ENCODE assay signal across 9 cellular contexts in genomic region chr2:161063946-161064306, GRCh38.
DNase-seq lines count a peak whose midpoint lies in the region; ATAC-seq and TF ChIP-seq lines count a peak whose summit lies in the region.
"Had no signal": no experiment of that assay in that cellular context is flagged by ENCODE, and none has a peak within 500 bp of the region (broad histone marks: within the 10 kb centered on the region; RNA-seq: fewer than 3 reads in every experiment).

No MANE protein-coding gene starts in this region.

- H3K4me2 ChIP-seq in Loucy (ENCODE audit: low read depth, low read length, poor library complexity, severe bottlenecking) = peak overlapping the region; percentile 18

- TF ChIP-seq CTCF in Loucy (conservative IDR thresholded peaks at IDR 0.05; ENCODE audit: low read length) = no peak
- peak; percentile 59 for TF ChIP-seq CTCF in natural killer cell (IDR thresholded peaks at IDR 0.05)

- no peaks in the 10 kb centered on the region for H3K9me2 ChIP-seq in Loucy (replicated peaks; ENCODE audit: low read depth, low read length)

- peak overlapping the region; percentile 6 for H3K9ac ChIP-seq in Loucy (ENCODE audit: low read depth, low read length, poor library complexity, severe bottlenecking)

- peaks cover 2 to 39% of the 10 kb centered on the region in 2 donors for H3K27me3 Mint-ChIP-seq in natural killer cell (ENCODE audit: low read depth in 2 of 2)

- no peaks in the 10 kb centered on the region for H3K36me3 ChIP-seq in Loucy (ENCODE audit: insufficient read depth, low read length)
- H3K36me3 ChIP-seq: cardiac muscle cell had no signal

- peak; percentile 35 for ATAC-seq in GM19023 (IDR thresholded peaks at IDR 0.05; ENCODE audit: unreplicated experiment)
- peak; percentile 27 for ATAC-seq in HG02610 (IDR thresholded peaks at IDR 0.05; ENCODE audit: unreplicated experiment)
- ATAC-seq in natural killer cell = peak in 1 of 3 donors; percentile 22
- ATAC-seq in activated CD4-positive, CD25-positive, alpha-beta regulatory T cell treated with anti-CD3 and anti-CD28 coated beads, Interleukin-2, amount 50 U/mL, for 24 hours = no peak

- peak overlapping the region; percentile 81 for H2AFZ ChIP-seq in Loucy (ENCODE audit: low read length)

- no peaks in the 10 kb centered on the region for H3K9me3 Mint-ChIP-seq in natural killer cell

- H3K27ac Mint-ChIP-seq in natural killer cell = no peak overlapping the region

- intact Hi-C loops in natural killer cell (cut with micrococcal nuclease) = loop anchor here (5.0 to 10.0 kb wide), 3 partner anchors 739 to 952 kb away; no protein-coding TSS in a partner anchor

- H3F3A ChIP-seq in Loucy (ENCODE audit: low read depth) = no peaks in the 10 kb centered on the region; the same call in 1 of the 2 replicates

- H3K4me1 ChIP-seq in Loucy (ENCODE audit: insufficient read depth, low read length, poor library complexity, severe bottlenecking) = peaks cover 13% of the 10 kb centered on the region

- no peak overlapping the region for H3K4me3 Mint-ChIP-seq in natural killer cell

- H3K4me3 ChIP-seq in Loucy (ENCODE audit: low read length, poor library complexity, severe bottlenecking) = no peak overlapping the region
- H3K4me3 ChIP-seq: cardiac muscle cell had no signal

- no peaks in the 10 kb centered on the region for H3K79me2 ChIP-seq in Loucy (ENCODE audit: insufficient read depth, low read length)

- H3K9me3 ChIP-seq in Loucy (ENCODE audit: insufficient read depth, low read depth, low read length) = no peaks in the 10 kb centered on the region

- H3K36me3 Mint-ChIP-seq in natural killer cell = no peaks in the 10 kb centered on the region

- no peaks in the 10 kb centered on the region for H3K27me3 ChIP-seq in Loucy (ENCODE audit: insufficient read depth, low read length, poor library complexity, severe bottlenecking)
- H3K27me3 ChIP-seq: cardiac muscle cell had no signal

- no peaks in the 10 kb centered on the region for H4K20me1 ChIP-seq in Loucy (ENCODE audit: insufficient read depth, low read length, poor library complexity, severe bottlenecking)

- DNase-seq in natural killer cell (no peak), iPS-NIHi11 (ENCODE audit: low spot score) (no peak), KG1 (lab: John Stamatoyannopoulos, UW) (no peak), DMS79 treated with DMSO at 0.1 percent for 48 hours (lab: John Stamatoyannopoulos, UW) (no peak)

- H3K4me1 Mint-ChIP-seq in natural killer cell = peaks cover 6% of the 10 kb centered on the region in 2 donors

Comparison
In these comparisons a context has a peak if more than half of its experiments do, and no peak if none do; other contexts are left out.
1. ATAC-seq: peak in GM19023 (single experiment) and HG02610 (single experiment); none in activated CD4-positive, CD25-positive, alpha-beta regulatory T cell treated with anti-CD3 and anti-CD28 coated beads, Interleukin-2, amount 50 U/mL, for 24 hours (0 of 2).